3 cellular contexts compared by ENCODE assay signal in the genomic region with DNA sequence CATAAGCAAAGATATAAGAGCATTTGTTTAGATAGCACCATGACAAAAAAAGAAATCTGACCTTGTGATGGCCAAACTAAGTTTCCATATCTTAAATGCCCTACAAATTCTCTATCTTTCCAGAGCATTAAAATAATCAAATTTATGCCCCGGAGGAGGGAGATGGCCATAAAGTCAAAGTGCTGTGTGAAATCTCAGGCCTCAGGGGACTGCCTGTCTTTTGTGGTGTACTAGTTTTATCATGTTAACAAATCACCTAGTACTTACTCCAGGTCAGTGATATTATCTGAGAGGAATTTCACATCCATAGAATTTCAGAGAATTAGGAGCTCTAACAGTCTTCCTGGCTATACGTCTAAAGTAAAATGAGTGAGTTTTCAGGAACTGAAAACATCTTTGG.
A peak's percentile ranks its signal among the peaks of the same experiment; 100 is the strongest.
TF ChIP-seq lines count a peak whose summit lies in the region.

No MANE protein-coding gene starts in this region.

TF ChIP-seq in SK-N-SH, 30 proteins besides CTCF, POLR2A, EP300 and RAD21 (continues in another document):
- TF ChIP-seq, protein P1, sequence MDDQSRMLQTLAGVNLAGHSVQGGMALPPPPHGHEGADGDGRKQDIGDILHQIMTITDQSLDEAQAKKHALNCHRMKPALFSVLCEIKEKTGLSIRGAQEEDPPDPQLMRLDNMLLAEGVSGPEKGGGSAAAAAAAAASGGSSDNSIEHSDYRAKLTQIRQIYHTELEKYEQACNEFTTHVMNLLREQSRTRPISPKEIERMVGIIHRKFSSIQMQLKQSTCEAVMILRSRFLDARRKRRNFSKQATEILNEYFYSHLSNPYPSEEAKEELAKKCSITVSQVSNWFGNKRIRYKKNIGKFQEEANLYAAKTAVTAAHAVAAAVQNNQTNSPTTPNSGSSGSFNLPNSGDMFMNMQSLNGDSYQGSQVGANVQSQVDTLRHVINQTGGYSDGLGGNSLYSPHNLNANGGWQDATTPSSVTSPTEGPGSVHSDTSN (IDR thresholded peaks at IDR 0.05) = no peak
- TF ChIP-seq FOXJ3 (CRISPR knock-in tag; IDR thresholded peaks at IDR 0.05) = no peak
- no peak for TF ChIP-seq SMC3 (IDR thresholded peaks at IDR 0.05; ENCODE audit: low read depth, low read length)
- TF ChIP-seq TCF12 (IDR thresholded peaks at IDR 0.05) = no peak
- TF ChIP-seq FOSL2 (IDR thresholded peaks at IDR 0.05; ENCODE audit: borderline replicate concordance, low read depth) = no peak
- TF ChIP-seq CHD2 (IDR thresholded peaks at IDR 0.05; ENCODE audit: low read length, partially characterized antibody) = peak; percentile 78
- TF ChIP-seq YY1 (IDR thresholded peaks at IDR 0.05; ENCODE audit: low read depth) = no peak
- TF ChIP-seq, protein P2, sequence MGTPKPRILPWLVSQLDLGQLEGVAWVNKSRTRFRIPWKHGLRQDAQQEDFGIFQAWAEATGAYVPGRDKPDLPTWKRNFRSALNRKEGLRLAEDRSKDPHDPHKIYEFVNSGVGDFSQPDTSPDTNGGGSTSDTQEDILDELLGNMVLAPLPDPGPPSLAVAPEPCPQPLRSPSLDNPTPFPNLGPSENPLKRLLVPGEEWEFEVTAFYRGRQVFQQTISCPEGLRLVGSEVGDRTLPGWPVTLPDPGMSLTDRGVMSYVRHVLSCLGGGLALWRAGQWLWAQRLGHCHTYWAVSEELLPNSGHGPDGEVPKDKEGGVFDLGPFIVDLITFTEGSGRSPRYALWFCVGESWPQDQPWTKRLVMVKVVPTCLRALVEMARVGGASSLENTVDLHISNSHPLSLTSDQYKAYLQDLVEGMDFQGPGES (IDR thresholded peaks at IDR 0.05; ENCODE audit: low read depth, low read length) = no peak
- peak; percentile 85 for TF ChIP-seq RCOR1 (IDR thresholded peaks at IDR 0.05; ENCODE audit: low read length)
- no peak for TF ChIP-seq MEF2A (IDR thresholded peaks at IDR 0.05; ENCODE audit: borderline replicate concordance, low read depth)
- TF ChIP-seq ELF1 (IDR thresholded peaks at IDR 0.05) = no peak
- TF ChIP-seq EZH2phosphoT487 (IDR thresholded peaks at IDR 0.05; ENCODE audit: borderline replicate concordance, low read depth) = no peak
- TF ChIP-seq TAF1 (IDR thresholded peaks at IDR 0.05; ENCODE audit: borderline replicate concordance, low read depth, low read length) = no peak
- no peak for TF ChIP-seq TEAD4 (IDR thresholded peaks at IDR 0.05; ENCODE audit: borderline replicate concordance, insufficient read depth)
- TF ChIP-seq RXRA (IDR thresholded peaks at IDR 0.05; ENCODE audit: borderline replicate concordance, low read depth) = no peak
- no peak for TF ChIP-seq MXI1 (IDR thresholded peaks at IDR 0.05; ENCODE audit: low read depth, low read length)
- TF ChIP-seq POLR2AphosphoS5 (IDR thresholded peaks at IDR 0.05; ENCODE audit: low read depth, low read length) = no peak
- TF ChIP-seq JUND (IDR thresholded peaks at IDR 0.05) = no peak
- TF ChIP-seq GABPA (IDR thresholded peaks at IDR 0.05; ENCODE audit: low read depth) = no peak
- TF ChIP-seq, protein P3, sequence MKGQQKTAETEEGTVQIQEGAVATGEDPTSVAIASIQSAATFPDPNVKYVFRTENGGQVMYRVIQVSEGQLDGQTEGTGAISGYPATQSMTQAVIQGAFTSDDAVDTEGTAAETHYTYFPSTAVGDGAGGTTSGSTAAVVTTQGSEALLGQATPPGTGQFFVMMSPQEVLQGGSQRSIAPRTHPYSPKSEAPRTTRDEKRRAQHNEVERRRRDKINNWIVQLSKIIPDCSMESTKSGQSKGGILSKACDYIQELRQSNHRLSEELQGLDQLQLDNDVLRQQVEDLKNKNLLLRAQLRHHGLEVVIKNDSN (IDR thresholded peaks at IDR 0.05; ENCODE audit: borderline replicate concordance, low read depth) = no peak
- TF ChIP-seq, protein P4, sequence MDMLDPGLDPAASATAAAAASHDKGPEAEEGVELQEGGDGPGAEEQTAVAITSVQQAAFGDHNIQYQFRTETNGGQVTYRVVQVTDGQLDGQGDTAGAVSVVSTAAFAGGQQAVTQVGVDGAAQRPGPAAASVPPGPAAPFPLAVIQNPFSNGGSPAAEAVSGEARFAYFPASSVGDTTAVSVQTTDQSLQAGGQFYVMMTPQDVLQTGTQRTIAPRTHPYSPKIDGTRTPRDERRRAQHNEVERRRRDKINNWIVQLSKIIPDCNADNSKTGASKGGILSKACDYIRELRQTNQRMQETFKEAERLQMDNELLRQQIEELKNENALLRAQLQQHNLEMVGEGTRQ (IDR thresholded peaks at IDR 0.05; ENCODE audit: borderline replicate concordance, low read depth, low read length) = no peak
- no peak for TF ChIP-seq SIN3A (IDR thresholded peaks at IDR 0.05; ENCODE audit: borderline replicate concordance, low read depth, low read length)
- peak; percentile 82 for TF ChIP-seq GATA2 (CRISPR knock-in tag; IDR thresholded peaks at IDR 0.05)

TF ChIP-seq in SK-N-SH treated with all-trans-retinoic acid at 6 μM for 48 hours, 23 proteins besides CTCF, POLR2A, EP300 and RAD21:
- TF ChIP-seq ZFP3 (CRISPR knock-in tag; IDR thresholded peaks at IDR 0.05) (no peak), ISL1 (CRISPR knock-in tag; IDR thresholded peaks at IDR 0.05) (no peak), RARB (CRISPR knock-in tag; IDR thresholded peaks at IDR 0.05) (no peak)
- TF ChIP-seq, protein P5, sequence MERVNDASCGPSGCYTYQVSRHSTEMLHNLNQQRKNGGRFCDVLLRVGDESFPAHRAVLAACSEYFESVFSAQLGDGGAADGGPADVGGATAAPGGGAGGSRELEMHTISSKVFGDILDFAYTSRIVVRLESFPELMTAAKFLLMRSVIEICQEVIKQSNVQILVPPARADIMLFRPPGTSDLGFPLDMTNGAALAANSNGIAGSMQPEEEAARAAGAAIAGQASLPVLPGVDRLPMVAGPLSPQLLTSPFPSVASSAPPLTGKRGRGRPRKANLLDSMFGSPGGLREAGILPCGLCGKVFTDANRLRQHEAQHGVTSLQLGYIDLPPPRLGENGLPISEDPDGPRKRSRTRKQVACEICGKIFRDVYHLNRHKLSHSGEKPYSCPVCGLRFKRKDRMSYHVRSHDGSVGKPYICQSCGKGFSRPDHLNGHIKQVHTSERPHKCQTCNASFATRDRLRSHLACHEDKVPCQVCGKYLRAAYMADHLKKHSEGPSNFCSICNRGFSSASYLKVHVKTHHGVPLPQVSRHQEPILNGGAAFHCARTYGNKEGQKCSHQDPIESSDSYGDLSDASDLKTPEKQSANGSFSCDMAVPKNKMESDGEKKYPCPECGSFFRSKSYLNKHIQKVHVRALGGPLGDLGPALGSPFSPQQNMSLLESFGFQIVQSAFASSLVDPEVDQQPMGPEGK (CRISPR knock-in tag; IDR thresholded peaks at IDR 0.05; ENCODE audit: borderline replicate concordance) = no peak

TF ChIP-seq in GM12891, 5 proteins besides CTCF, POLR2A, EP300 and RAD21:
- TF ChIP-seq PAX5 (IDR thresholded peaks at IDR 0.05; ENCODE audit: insufficient read depth, low read length, severe bottlenecking) = no peak
